Comparison of ENCODE assay signal across 9 cellular contexts in genomic region chr6:81484251-81484650, GRCh38.
"Had no signal": no experiment of that assay in that cellular context is flagged by ENCODE, and none has a peak within 500 bp of the region (broad histone marks: within the 10 kb centered on the region; RNA-seq: fewer than 3 reads in every experiment).

No MANE protein-coding gene starts in this region.

- H3K9me3 ChIP-seq: HAP-1 had no signal

- FAIRE-seq: H1, H54 had no signal

- H3K4me1 ChIP-seq: HAP-1 had no signal

- DNase-seq: GM23248, GOT3, H7, H9, HFFc6 had no signal

- H3K9ac ChIP-seq: GM23248 had no signal

- H3K36me3 ChIP-seq: HAP-1 had no signal

- H3K4me2 ChIP-seq: GM23338 had no signal

- H2AFZ ChIP-seq: GM23248, GM23338 had no signal

- H3K4me3 ChIP-seq: GM23248, GM23338, HAP-1 had no signal

- H3K27ac ChIP-seq: GM23248 had no signal
